Comparison of ENCODE assay signal across 8 cellular contexts in the genomic region with DNA sequence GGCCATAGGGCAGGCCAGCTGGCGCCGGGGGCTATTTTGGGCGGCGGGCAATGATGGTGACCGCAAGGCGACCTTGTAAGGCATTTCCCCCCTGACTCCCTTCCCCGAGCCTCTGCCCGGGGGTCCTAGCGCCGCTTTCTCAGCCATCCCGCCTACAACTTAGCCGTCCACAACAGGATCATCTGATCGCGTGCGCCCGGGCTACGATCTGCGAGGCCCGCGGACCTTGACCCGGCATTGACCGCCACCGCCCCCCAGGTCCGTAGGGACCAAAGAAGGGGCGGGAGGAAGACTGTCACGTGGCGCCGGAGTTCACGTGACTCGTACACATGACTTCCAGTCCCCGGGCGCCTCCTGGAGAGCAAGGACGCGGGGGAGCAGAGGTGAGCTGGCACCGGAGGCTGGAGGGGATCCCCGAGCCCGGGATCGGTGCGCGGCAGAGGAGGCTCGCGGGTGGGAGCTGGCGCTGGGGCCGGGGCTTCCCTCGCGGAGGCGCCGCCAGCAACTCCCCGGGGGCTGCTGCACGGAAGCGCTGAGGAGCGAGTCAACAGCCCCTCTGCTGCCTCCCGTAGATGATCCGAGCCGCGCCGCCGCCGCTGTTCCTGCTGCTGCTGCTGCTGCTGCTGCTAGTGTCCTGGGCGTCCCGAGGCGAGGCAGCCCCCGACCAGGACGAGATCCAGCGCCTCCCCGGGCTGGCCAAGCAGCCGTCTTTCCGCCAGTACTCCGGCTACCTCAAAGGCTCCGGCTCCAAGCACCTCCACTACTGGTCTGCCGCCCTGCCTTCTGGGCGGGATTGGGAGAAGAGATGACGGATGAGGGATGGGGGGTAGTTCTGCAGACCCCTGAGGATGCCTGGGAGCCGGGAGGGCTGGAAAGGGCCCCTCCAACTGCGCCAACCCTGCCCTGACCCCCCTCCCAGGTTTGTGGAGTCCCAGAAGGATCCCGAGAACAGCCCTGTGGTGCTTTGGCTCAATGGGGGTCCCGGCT. TPM values are rescaled to one million over a fixed set of nuclear protein-coding genes. Genes with fewer than 3 reads are reported as not detected.
DNase-seq lines count a peak whose midpoint lies in the region; ATAC-seq and TF ChIP-seq lines count a peak whose summit lies in the region.

CTSA (plus strand) TSS at position 339 of the 987 bp plus-strand sequence; CDS start at position 573, 234 bp downstream.
A gene with protein sequence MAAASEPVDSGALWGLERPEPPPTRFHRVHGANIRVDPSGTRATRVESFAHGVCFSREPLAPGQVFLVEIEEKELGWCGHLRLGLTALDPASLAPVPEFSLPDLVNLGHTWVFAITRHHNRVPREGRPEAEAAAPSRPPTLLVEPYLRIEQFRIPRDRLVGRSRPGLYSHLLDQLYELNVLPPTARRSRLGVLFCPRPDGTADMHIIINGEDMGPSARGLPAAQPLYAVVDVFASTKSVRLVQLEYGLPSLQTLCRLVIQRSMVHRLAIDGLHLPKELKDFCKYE (minus strand): TSS at position 212 of the 987 bp plus-strand sequence. CDS start 217 bp downstream, outside the sequence.

- DNase-seq in ELR (ENCODE audit: low read depth), result peak; percentile 96
- peak; percentile 99 for DNase-seq in H7
- DNase-seq in MG63, result peak; percentile 92
- DNase-seq in SK-N-SH, result peak; percentile 99
- peak; percentile 84 to 89 for DNase-seq in activated naive CD4-positive, alpha-beta T cell treated with anti-CD3 and anti-CD28 coated beads, Interleukin-2, amount 50 U/mL, for 72 hours (ENCODE audit: low spot score in 2 of 2)
- DNase-seq in glomerular visceral epithelial cell (ENCODE audit: extremely low spot score), result peak; percentile 92
- peak; percentile 99 for DNase-seq in osteoblast (ENCODE audit: insufficient read length, low spot score, missing footprints)

- H3K36me3 ChIP-seq in H7 (replicated peaks; ENCODE audit: control insufficient read depth, insufficient read depth, low read length) (peaks cover 5% of the 10 kb centered on the region), MG63 (peaks cover 17% of the 10 kb centered on the region), SK-N-SH (replicated peaks in 1 of 2; ENCODE audit: control insufficient read depth in 1 of 2, insufficient read depth in 2 of 2, low read length in 1 of 2) (peaks cover 12 to 23% of the 10 kb centered on the region in 2 experiments), osteoblast (ENCODE audit: insufficient read depth, low read length) (peaks cover 35% of the 10 kb centered on the region)

- peaks cover 4% of the 10 kb centered on the region for H3F3A ChIP-seq in SK-N-SH (replicated peaks; ENCODE audit: insufficient read depth)

- peaks cover 0 to 8% of the 10 kb centered on the region in 2 donors for H3K36me3 Mint-ChIP-seq in activated naive CD4-positive, alpha-beta T cell treated with anti-CD3 and anti-CD28 coated beads, Interleukin-2, amount 50 U/mL, for 72 hours

- H3K9me2 ChIP-seq in SK-N-SH, result no peaks in the 10 kb centered on the region

- H3K4me2 ChIP-seq in SK-N-SH, result peak within 1 kb of the TSS; percentile 94
- H3K4me2 ChIP-seq in osteoblast (ENCODE audit: insufficient read depth, low read length), result peak within 1 kb of the TSS; percentile 94

- peak within 1 kb of the TSS; percentile 58 to 89 for H3K27ac ChIP-seq in SK-N-SH (ENCODE audit: low read depth in 2 of 2, low read length in 1 of 2)
- peak within 1 kb of the TSS; percentile 83 for H3K27ac ChIP-seq in osteoblast (ENCODE audit: low read depth, low read length)
- H3K27ac ChIP-seq in temporal lobe (ENCODE audit: low read depth, low read length), result peak within 1 kb of the TSS; percentile 77

- H2AFZ ChIP-seq in SK-N-SH (ENCODE audit: low read depth), result peak within 1 kb of the TSS; percentile 72
- H2AFZ ChIP-seq in osteoblast (ENCODE audit: low read length), result peak within 1 kb of the TSS; percentile 83

- H3K9me3 Mint-ChIP-seq in activated naive CD4-positive, alpha-beta T cell treated with anti-CD3 and anti-CD28 coated beads, Interleukin-2, amount 50 U/mL, for 72 hours, result no peaks in the 10 kb centered on the region

- H3K79me2 ChIP-seq in SK-N-SH (ENCODE audit: insufficient read depth), result peaks cover 19% of the 10 kb centered on the region
- H3K79me2 ChIP-seq in osteoblast (ENCODE audit: insufficient read depth, low read length), result peaks cover 25% of the 10 kb centered on the region

- H3K4me3 ChIP-seq in H7 (ENCODE audit: insufficient read depth, low read depth, low read length) (peak within 1 kb of the TSS; percentile 85), MG63 (peak within 1 kb of the TSS; percentile 92), SK-N-SH (ENCODE audit: low read depth in 2 of 2, low read length in 1 of 2) (peak within 1 kb of the TSS; percentile 78 to 90), osteoblast (ENCODE audit: insufficient read depth, low read length) (peak within 1 kb of the TSS; percentile 86)

- no peaks in the 10 kb centered on the region for H3K9me3 ChIP-seq in MG63
- H3K9me3 ChIP-seq in SK-N-SH, result no peaks in the 10 kb centered on the region
- H3K9me3 ChIP-seq in osteoblast (ENCODE audit: low read depth, low read length), result no peaks in the 10 kb centered on the region

- CTCF ChIA-PET in SK-N-SH (lab: Yijun Ruan, JAX), result interaction anchor here (0.9 to 4.5 kb wide), 20 partner anchors 8 to 96 kb away, joined by 3 to 41 read pairs (median 9); partner anchors contain the start of genes ACOT8, PCIF1 and ZSWIM1

- WGBS in SK-N-SH (ENCODE audit: low lambda C conversion rate), result under 1% methylated on average over 21 of the region's 77 CpGs

- peak; percentile 84 to 89 for ATAC-seq in activated naive CD4-positive, alpha-beta T cell treated with anti-CD3 and anti-CD28 coated beads, Interleukin-2, amount 50 U/mL, for 72 hours

- peak within 1 kb of the TSS; percentile 82 for H3K9ac ChIP-seq in SK-N-SH

- no peak for TF ChIP-seq EP300 in SK-N-SH (IDR thresholded peaks at IDR 0.05; ENCODE audit: borderline replicate concordance in 1 of 2, low read depth in 1 of 2, low read length in 1 of 2)

- H3K27me3 ChIP-seq in H7 (ENCODE audit: control insufficient read depth, insufficient read depth, low read length) (no peaks in the 10 kb centered on the region; the same call in 1 of the 2 replicates), MG63 (no peaks in the 10 kb centered on the region), SK-N-SH (ENCODE audit: insufficient read depth) (no peaks in the 10 kb centered on the region), osteoblast (ENCODE audit: insufficient read depth, low read length) (no peaks in the 10 kb centered on the region)

- POLR2A ChIA-PET in SK-N-SH (lab: Yijun Ruan, JAX), result interaction anchor here (0.8 to 2.8 kb wide), 11 partner anchors 10 to 80 kb away, joined by 3 to 26 read pairs (median 5); partner anchors contain the start of genes ACOT8, PCIF1, PLTP and SNX21

- peak within 1 kb of the TSS; percentile 91 to 93 for H3K27ac Mint-ChIP-seq in activated naive CD4-positive, alpha-beta T cell treated with anti-CD3 and anti-CD28 coated beads, Interleukin-2, amount 50 U/mL, for 72 hours

- TF ChIP-seq CTCF in SK-N-SH (IDR thresholded peaks at IDR 0.05), result no peak
- no peak for TF ChIP-seq CTCF in osteoblast (IDR thresholded peaks at IDR 0.05; ENCODE audit: extremely low read depth, low read depth, low read length)

- H3K4me1 ChIP-seq in SK-N-SH (ENCODE audit: control insufficient read depth in 1 of 2, insufficient read depth in 2 of 2, low read depth in 1 of 2, low read length in 1 of 2), result peaks cover 0 to 9% of the 10 kb centered on the region in 2 experiments; a peak in 2 of 4 replicates
- H3K4me1 ChIP-seq in osteoblast (ENCODE audit: insufficient read depth, low read length), result peaks cover 24% of the 10 kb centered on the region

- TF ChIP-seq RAD21 in SK-N-SH (IDR thresholded peaks at IDR 0.05; ENCODE audit: low read length), result no peak

- H4K20me1 ChIP-seq in SK-N-SH (ENCODE audit: insufficient read depth) (no peaks in the 10 kb centered on the region), osteoblast (ENCODE audit: insufficient read depth, low read length) (peaks cover 14% of the 10 kb centered on the region)

TF ChIP-seq in SK-N-SH, 30 proteins besides CTCF, POLR2A, EP300 and RAD21 (continues in another document):
- no peak for TF ChIP-seq RFX5 (IDR thresholded peaks at IDR 0.05; ENCODE audit: low read length)
- TF ChIP-seq TAF1 (IDR thresholded peaks at IDR 0.05; ENCODE audit: borderline replicate concordance, low read depth, low read length), result peak; percentile 84
- no peak for TF ChIP-seq EZH2phosphoT487 (IDR thresholded peaks at IDR 0.05; ENCODE audit: borderline replicate concordance, low read depth)
- peak; percentile 47; the same call in 1 of the 2 replicates for TF ChIP-seq JUND (IDR thresholded peaks at IDR 0.05)
- no peak for TF ChIP-seq NRF1 (IDR thresholded peaks at IDR 0.05; ENCODE audit: low read depth, low read length)
- TF ChIP-seq MXI1 (IDR thresholded peaks at IDR 0.05; ENCODE audit: low read depth, low read length), result peak; percentile 85
- TF ChIP-seq YY1 (IDR thresholded peaks at IDR 0.05; ENCODE audit: low read depth), result peak; percentile 86
- peak; percentile 75 for TF ChIP-seq POLR2AphosphoS5 (IDR thresholded peaks at IDR 0.05; ENCODE audit: low read depth, low read length)
- TF ChIP-seq GATA2 (CRISPR knock-in tag; IDR thresholded peaks at IDR 0.05), result no peak
- TF ChIP-seq FOSL2 (IDR thresholded peaks at IDR 0.05; ENCODE audit: borderline replicate concordance, low read depth), result peak; percentile 2; the same call in 1 of the 2 replicates
- TF ChIP-seq NFIC (IDR thresholded peaks at IDR 0.05; ENCODE audit: borderline replicate concordance), result peak; percentile 32

RNA-seq across cellular contexts. Expression of gene CTSA, which starts in this region (rescaled TPM):
- 38.7 and 41.8 TPM in 2 replicates for total RNA-seq in H7 (2014; rRNA removed; shearing (Covaris generic))
- total RNA-seq in MG63 (2014; rRNA removed; shearing (Covaris generic); ENCODE audit: low replicate concordance), result 17.8 and 27.9 TPM in 2 replicates
- 338 and 363 TPM in 2 replicates for polyA plus RNA-seq in SK-N-SH (2012; rRNA removed)
- polyA plus RNA-seq in SK-N-SH (2012; cell fraction: cytosol; rRNA removed), result 162 and 242 TPM in 2 replicates
- polyA plus RNA-seq in SK-N-SH (2012; cell fraction: nucleus; rRNA removed), result 656 and 683 TPM in 2 replicates
- 10 to 100 TPM; 55.6 to 98.5 TPM for total RNA-seq in activated naive CD4-positive, alpha-beta T cell treated with anti-CD3 and anti-CD28 coated beads, Interleukin-2, amount 50 U/mL, for 72 hours
- total RNA-seq in osteoblast (157 and 181 TPM in 2 replicates), temporal lobe (10.3 TPM)

RNA-seq across cellular contexts. Expression of the second gene that starts in this region (rescaled TPM):
- 8.1 and 10.2 TPM in 2 replicates for total RNA-seq in H7 (2014; rRNA removed; shearing (Covaris generic))
- 0.39 TPM in 1 of 2 replicates, not detected in the other for total RNA-seq in MG63 (2014; rRNA removed; shearing (Covaris generic); ENCODE audit: low replicate concordance)
- polyA plus RNA-seq in SK-N-SH (2012; rRNA removed), result 3.5 and 4.7 TPM in 2 replicates
- polyA plus RNA-seq in SK-N-SH (2012; cell fraction: cytosol; rRNA removed), result 1.3 and 1.9 TPM in 2 replicates
- 21.3 and 22.3 TPM in 2 replicates for polyA plus RNA-seq in SK-N-SH (2012; cell fraction: nucleus; rRNA removed)
- total RNA-seq in activated naive CD4-positive, alpha-beta T cell treated with anti-CD3 and anti-CD28 coated beads, Interleukin-2, amount 50 U/mL, for 72 hours, result 1 to 10 TPM; 1.5 to 3.4 TPM
- total RNA-seq in osteoblast (4.7 and 7.1 TPM in 2 replicates), temporal lobe (3.2 TPM)

Comparison
In these comparisons a context has a peak if more than half of its experiments do, and no peak if none do; other contexts are left out.
1. Peak in every context shown above with its lines: DNase-seq, ATAC-seq, H3K4me3 ChIP-seq and H3K27ac ChIP-seq.